In genomic region chr20:21028921-21029320, GRCh38 we compare ENCODE assay signal across 29 cellular contexts.
"Had no signal": no experiment of that assay in that cellular context is flagged by ENCODE, and none has a peak within 500 bp of the region (broad histone marks: within the 10 kb centered on the region; RNA-seq: fewer than 3 reads in every experiment).

No MANE protein-coding gene starts in this region.

- DNase-seq: activated CD4-positive, alpha-beta memory T cell treated with anti-CD3 and anti-CD28 coated beads for 36 hours; activated CD4-positive, alpha-beta T cell treated with anti-CD3 and anti-CD28 coated beads for 36 hours; activated CD4-positive, alpha-beta T cell treated with anti-CD3 and anti-CD28 coated beads, Interleukin-2, amount 10 ng/mL, durations not matched to agents 24 days and 14 days; activated CD4-positive, CD25-positive, alpha-beta regulatory T cell; activated CD4-positive, CD25-positive, alpha-beta regulatory T cell treated with anti-CD3 and anti-CD28 coated beads, Interleukin-2, amount 50 U/mL, for 72 hours; activated CD8-positive, alpha-beta memory T cell treated with anti-CD3 and anti-CD28 coated beads, Interleukin-2, amount 10 ng/mL, durations not matched to agents 7 days and 5 days; activated CD8-positive, alpha-beta memory T cell treated with anti-CD3 and anti-CD28 coated beads, Interleukin-2, amount 50 U/mL, for 4 hours; activated CD8-positive, alpha-beta T cell treated with anti-CD3 and anti-CD28 coated beads, Interleukin-2, amount 10 ng/mL, durations not matched to agents 7 days and 5 days; activated effector memory CD4-positive, alpha-beta T cell treated with anti-CD3 and anti-CD28 coated beads, Interleukin-2, amount 50 U/mL, for 16 hours; activated naive CD4-positive, alpha-beta T cell treated with anti-CD3 and anti-CD28 coated beads for 36 hours; activated naive CD8-positive, alpha-beta T cell treated with anti-CD3 and anti-CD28 coated beads, Interleukin-2, amount 10 ng/mL, durations not matched to agents 7 days and 5 days; activated T-cell treated with anti-CD3 and anti-CD28 coated beads, Interleukin-2, amount 50 U/mL, for 1 hour; activated T-cell treated with anti-CD3 and anti-CD28 coated beads, Interleukin-2, amount 50 U/mL, for 48 hours; caudate nucleus; colonic mucosa; effector CD8-positive, alpha-beta T cell; esophagus squamous epithelium; foreskin melanocyte; T-helper 2 cell had no signal

- ATAC-seq: activated CD4-positive, alpha-beta T cell treated with anti-CD3 and anti-CD28 coated beads for 36 hours; activated CD8-positive, alpha-beta memory T cell treated with anti-CD3 and anti-CD28 coated beads, Interleukin-2, amount 10 ng/mL, durations not matched to agents 7 days and 5 days; activated CD8-positive, alpha-beta T cell treated with anti-CD3 and anti-CD28 coated beads, Interleukin-2, amount 10 ng/mL, durations not matched to agents 7 days and 5 days; activated naive CD4-positive, alpha-beta T cell treated with anti-CD3 and anti-CD28 coated beads, Interleukin-2, amount 50 U/mL, for 72 hours; gastroesophageal sphincter had no signal

- H3K4me1 ChIP-seq: ascending aorta, colonic mucosa, esophagus squamous epithelium, gastroesophageal sphincter had no signal

- H3K4me1 Mint-ChIP-seq: activated CD4-positive, alpha-beta T cell treated with anti-CD3 and anti-CD28 coated beads for 36 hours; activated CD4-positive, alpha-beta T cell treated with anti-CD3 and anti-CD28 coated beads, Interleukin-2, amount 10 ng/mL, durations not matched to agents 24 days and 14 days; activated CD8-positive, alpha-beta memory T cell treated with anti-CD3 and anti-CD28 coated beads, Interleukin-2, amount 10 ng/mL, durations not matched to agents 7 days and 5 days; activated naive CD8-positive, alpha-beta T cell treated with anti-CD3 and anti-CD28 coated beads, Interleukin-2, amount 10 ng/mL, durations not matched to agents 7 days and 5 days; brain had no signal

- H3K4me3 Mint-ChIP-seq: activated CD4-positive, alpha-beta memory T cell treated with anti-CD3 and anti-CD28 coated beads for 36 hours; activated CD4-positive, alpha-beta T cell treated with anti-CD3 and anti-CD28 coated beads for 36 hours; activated CD4-positive, alpha-beta T cell treated with anti-CD3 and anti-CD28 coated beads, Interleukin-2, amount 10 ng/mL, durations not matched to agents 24 days and 14 days; activated CD8-positive, alpha-beta memory T cell treated with anti-CD3 and anti-CD28 coated beads, Interleukin-2, amount 10 ng/mL, durations not matched to agents 7 days and 5 days; activated CD8-positive, alpha-beta T cell treated with anti-CD3 and anti-CD28 coated beads, Interleukin-2, amount 10 ng/mL, durations not matched to agents 7 days and 5 days; activated naive CD4-positive, alpha-beta T cell treated with anti-CD3 and anti-CD28 coated beads for 36 hours; activated naive CD8-positive, alpha-beta T cell treated with anti-CD3 and anti-CD28 coated beads, Interleukin-2, amount 10 ng/mL, durations not matched to agents 7 days and 5 days; activated T-helper 1 cell treated with anti-CD3 and anti-CD28 coated beads, Interleukin-12 subunit alpha, Interleukin-12 subunit beta, Interleukin-2, Interleukin-4 antibody, amounts not matched to agents 30 ng/mL and 10 ng/mL and 1 ng/mL, durations not matched to agents 14 hours and 24 hours and 36 hours; brain had no signal

- H3K9me3 ChIP-seq: ascending aorta, colonic mucosa, esophagus squamous epithelium, gastroesophageal sphincter had no signal

- H3K9me3 Mint-ChIP-seq: activated CD4-positive, alpha-beta memory T cell treated with anti-CD3 and anti-CD28 coated beads for 36 hours; activated CD4-positive, alpha-beta T cell treated with anti-CD3 and anti-CD28 coated beads, Interleukin-2, amount 10 ng/mL, durations not matched to agents 24 days and 14 days; activated naive CD4-positive, alpha-beta T cell treated with anti-CD3 and anti-CD28 coated beads for 36 hours; activated naive CD4-positive, alpha-beta T cell treated with anti-CD3 and anti-CD28 coated beads, Interleukin-2, amount 50 U/mL, for 72 hours; activated naive CD8-positive, alpha-beta T cell treated with anti-CD3 and anti-CD28 coated beads, Interleukin-2, amount 10 ng/mL, durations not matched to agents 7 days and 5 days; activated T-helper 1 cell treated with anti-CD3 and anti-CD28 coated beads, Interleukin-12 subunit alpha, Interleukin-12 subunit beta, Interleukin-2, Interleukin-4 antibody, amounts not matched to agents 30 ng/mL and 10 ng/mL and 1 ng/mL, durations not matched to agents 14 hours and 24 hours and 36 hours; activated T-helper 2 cell treated with anti-CD3 and anti-CD28 coated beads, Interferon-gamma antibody, Interleukin-2, Interleukin-4, amounts not matched to agents 10 μg/mL and 5 μg/mL and 100 μg/mL, durations not matched to agents 14 hours and 24 hours and 36 hours had no signal

- FAIRE-seq: bronchial epithelial cell, endometrium, endothelial cell of umbilical vein had no signal

- H3K4me3 ChIP-seq: ascending aorta, colonic mucosa, esophagus squamous epithelium, gastroesophageal sphincter had no signal

- H3K36me3 Mint-ChIP-seq: activated CD4-positive, alpha-beta memory T cell treated with anti-CD3 and anti-CD28 coated beads for 36 hours; activated CD8-positive, alpha-beta memory T cell treated with anti-CD3 and anti-CD28 coated beads, Interleukin-2, amount 10 ng/mL, durations not matched to agents 7 days and 5 days; activated naive CD4-positive, alpha-beta T cell treated with anti-CD3 and anti-CD28 coated beads, Interleukin-2, amount 50 U/mL, for 72 hours; activated naive CD8-positive, alpha-beta T cell treated with anti-CD3 and anti-CD28 coated beads, Interleukin-2, amount 10 ng/mL, durations not matched to agents 7 days and 5 days; brain had no signal

- H3K36me3 ChIP-seq: ascending aorta, colonic mucosa, esophagus squamous epithelium, gastroesophageal sphincter had no signal

- H3K27me3 ChIP-seq: ascending aorta, colonic mucosa had no signal

- H3K27ac ChIP-seq: ascending aorta, colonic mucosa, epithelial cell of prostate, esophagus squamous epithelium, gastroesophageal sphincter had no signal

- H3K27ac Mint-ChIP-seq: activated CD4-positive, alpha-beta memory T cell treated with anti-CD3 and anti-CD28 coated beads for 36 hours; activated CD4-positive, alpha-beta T cell treated with anti-CD3 and anti-CD28 coated beads for 36 hours; activated CD4-positive, alpha-beta T cell treated with anti-CD3 and anti-CD28 coated beads, Interleukin-2, amount 10 ng/mL, durations not matched to agents 24 days and 14 days; activated CD8-positive, alpha-beta memory T cell treated with anti-CD3 and anti-CD28 coated beads, Interleukin-2, amount 10 ng/mL, durations not matched to agents 7 days and 5 days; activated CD8-positive, alpha-beta T cell treated with anti-CD3 and anti-CD28 coated beads, Interleukin-2, amount 10 ng/mL, durations not matched to agents 7 days and 5 days; activated naive CD4-positive, alpha-beta T cell treated with anti-CD3 and anti-CD28 coated beads for 36 hours; activated naive CD4-positive, alpha-beta T cell treated with anti-CD3 and anti-CD28 coated beads, Interleukin-2, amount 50 U/mL, for 72 hours; activated naive CD8-positive, alpha-beta T cell treated with anti-CD3 and anti-CD28 coated beads, Interleukin-2, amount 10 ng/mL, durations not matched to agents 7 days and 5 days; activated T-helper 1 cell treated with anti-CD3 and anti-CD28 coated beads, Interleukin-12 subunit alpha, Interleukin-12 subunit beta, Interleukin-2, Interleukin-4 antibody, amounts not matched to agents 30 ng/mL and 10 ng/mL and 1 ng/mL, durations not matched to agents 14 hours and 24 hours and 36 hours; activated T-helper 2 cell treated with anti-CD3 and anti-CD28 coated beads, Interferon-gamma antibody, Interleukin-2, Interleukin-4, amounts not matched to agents 10 μg/mL and 5 μg/mL and 100 μg/mL, durations not matched to agents 14 hours and 24 hours and 36 hours had no signal
